In the genomic region with DNA sequence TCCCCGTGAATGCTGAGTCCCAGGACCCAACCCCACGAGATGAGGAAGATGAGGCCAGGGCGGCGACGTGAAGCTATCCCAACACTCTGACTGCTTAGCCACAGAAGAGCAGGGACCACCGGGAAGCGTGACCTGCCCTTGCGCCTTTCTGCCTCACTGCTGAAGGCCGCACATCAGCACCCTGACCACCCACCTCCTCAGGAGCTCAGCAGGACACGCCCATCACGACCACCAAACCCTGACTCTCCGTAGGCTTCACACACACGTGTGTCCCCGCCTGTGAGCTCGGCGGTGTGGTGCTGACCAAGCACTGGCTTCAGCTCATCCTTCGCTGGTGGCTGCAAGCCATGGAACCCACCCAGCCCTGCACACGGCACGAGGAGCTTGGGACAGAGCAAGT, we compare ENCODE assay signal across 1 cellular context.
TF ChIP-seq lines count a peak whose summit lies in the region.

No MANE protein-coding gene starts in this region.

TF ChIP-seq in HepG2, 621 proteins besides CTCF, POLR2A, EP300 and RAD21 (continued from another document):
- TF ChIP-seq, protein P1, sequence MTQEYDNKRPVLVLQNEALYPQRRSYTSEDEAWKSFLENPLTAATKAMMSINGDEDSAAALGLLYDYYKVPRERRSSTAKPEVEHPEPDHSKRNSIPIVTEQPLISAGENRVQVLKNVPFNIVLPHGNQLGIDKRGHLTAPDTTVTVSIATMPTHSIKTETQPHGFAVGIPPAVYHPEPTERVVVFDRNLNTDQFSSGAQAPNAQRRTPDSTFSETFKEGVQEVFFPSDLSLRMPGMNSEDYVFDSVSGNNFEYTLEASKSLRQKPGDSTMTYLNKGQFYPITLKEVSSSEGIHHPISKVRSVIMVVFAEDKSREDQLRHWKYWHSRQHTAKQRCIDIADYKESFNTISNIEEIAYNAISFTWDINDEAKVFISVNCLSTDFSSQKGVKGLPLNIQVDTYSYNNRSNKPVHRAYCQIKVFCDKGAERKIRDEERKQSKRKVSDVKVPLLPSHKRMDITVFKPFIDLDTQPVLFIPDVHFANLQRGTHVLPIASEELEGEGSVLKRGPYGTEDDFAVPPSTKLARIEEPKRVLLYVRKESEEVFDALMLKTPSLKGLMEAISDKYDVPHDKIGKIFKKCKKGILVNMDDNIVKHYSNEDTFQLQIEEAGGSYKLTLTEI (CRISPR knock-in tag; conservative IDR thresholded peaks at IDR 0.05) = no peak
- peak; percentile 84 for TF ChIP-seq AGO2 (optimal IDR thresholded peaks at IDR 0.05; ENCODE audit: low read depth, low read length)
- peak; percentile 11 for TF ChIP-seq HNRNPLL (IDR thresholded peaks at IDR 0.05; ENCODE audit: low read depth, low read length, poor library complexity, severe bottlenecking)
